Comparison of ENCODE assay signal across 7 cellular contexts in the genomic region with DNA sequence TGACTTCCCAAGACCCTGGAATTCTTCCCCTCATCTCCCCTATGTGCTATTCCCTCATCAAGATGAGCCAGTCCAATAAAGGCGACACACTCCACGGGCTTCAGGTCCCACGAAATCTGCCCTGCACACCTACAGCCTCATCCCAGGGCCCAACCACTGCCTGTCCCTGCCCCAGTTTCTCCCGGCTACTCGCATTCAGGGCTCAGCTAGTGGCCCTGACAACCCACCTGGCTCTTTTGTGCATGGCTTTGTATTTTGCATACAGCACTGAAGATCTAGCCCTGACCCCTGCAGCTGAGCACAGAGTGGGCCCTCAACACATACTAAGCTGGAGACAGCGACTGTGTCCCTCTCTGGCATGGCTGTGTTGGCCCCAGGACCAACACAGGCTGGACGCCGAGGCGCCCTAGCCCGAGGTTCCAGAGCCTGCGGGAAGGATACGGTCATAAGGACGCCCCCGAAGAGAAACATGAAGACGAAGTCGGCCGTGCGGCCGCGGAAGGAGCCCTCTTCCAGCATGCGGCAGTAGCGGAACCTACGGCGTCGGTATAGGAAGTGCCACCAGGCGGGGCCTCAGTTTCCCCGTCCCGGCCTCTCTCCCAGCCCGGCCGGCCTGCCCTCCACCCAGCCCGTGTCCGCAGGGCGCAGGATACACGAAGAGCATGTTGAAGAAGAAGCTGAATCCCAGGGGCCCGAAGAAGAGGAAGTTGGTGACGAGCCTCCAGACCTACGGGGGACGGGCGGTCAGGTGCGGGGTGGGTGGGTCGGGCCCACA. TPM values are rescaled to one million over a fixed set of nuclear protein-coding genes. Genes with fewer than 3 reads are reported as not detected.
DNase-seq lines count a peak whose midpoint lies in the region; ATAC-seq lines count a peak whose summit lies in the region.

No MANE protein-coding gene starts in this region.

- H3K27ac ChIP-seq in caudate nucleus (ENCODE audit: low read depth, low read length), result no peak overlapping the region

- DNase-seq in activated T-helper 2 cell treated with anti-CD3 and anti-CD28 coated beads, Interferon-gamma antibody, Interleukin-2, Interleukin-4, amounts not matched to agents 10 μg/mL and 5 μg/mL and 100 μg/mL, durations not matched to agents 14 hours and 24 hours and 36 hours (ENCODE audit: low spot score), result no peak
- DNase-seq in caudate nucleus (lab: John Stamatoyannopoulos, UW) (no peak), superior temporal gyrus (ENCODE audit: extremely low spot score) (no peak)

- no peaks in the 10 kb centered on the region for H3K9me3 Mint-ChIP-seq in activated T-helper 2 cell treated with anti-CD3 and anti-CD28 coated beads, Interferon-gamma antibody, Interleukin-2, Interleukin-4, amounts not matched to agents 10 μg/mL and 5 μg/mL and 100 μg/mL, durations not matched to agents 14 hours and 24 hours and 36 hours

- peaks cover 2% of the 10 kb centered on the region for H3K27me3 Mint-ChIP-seq in activated T-helper 2 cell treated with anti-CD3 and anti-CD28 coated beads, Interferon-gamma antibody, Interleukin-2, Interleukin-4, amounts not matched to agents 10 μg/mL and 5 μg/mL and 100 μg/mL, durations not matched to agents 14 hours and 24 hours and 36 hours (ENCODE audit: low read depth)

- ATAC-seq in GM18508 (IDR thresholded peaks at IDR 0.05; ENCODE audit: insufficient read depth, unreplicated experiment) (peak; percentile 1), HG02981 (IDR thresholded peaks at IDR 0.05; ENCODE audit: unreplicated experiment) (peak; percentile 8), HG02798 (IDR thresholded peaks at IDR 0.05; ENCODE audit: poor library complexity, unreplicated experiment) (no peak)

- peaks cover 17% of the 10 kb centered on the region for H3K36me3 Mint-ChIP-seq in activated T-helper 2 cell treated with anti-CD3 and anti-CD28 coated beads, Interferon-gamma antibody, Interleukin-2, Interleukin-4, amounts not matched to agents 10 μg/mL and 5 μg/mL and 100 μg/mL, durations not matched to agents 14 hours and 24 hours and 36 hours (ENCODE audit: low read depth)

- H3K9me3 ChIP-seq in mononuclear cell (ENCODE audit: low read depth, low read length), result no peaks in the 10 kb centered on the region

- intact Hi-C loops in activated T-helper 2 cell treated with anti-CD3 and anti-CD28 coated beads, Interferon-gamma antibody, Interleukin-2, Interleukin-4, amounts not matched to agents 10 μg/mL and 5 μg/mL and 100 μg/mL, durations not matched to agents 14 hours and 24 hours and 36 hours (cut with micrococcal nuclease), result loop anchor here (2.0 to 5.0 kb wide), 4 partner anchors 19 to 211 kb away; a partner anchor contains a TSS

- H3K4me1 Mint-ChIP-seq in activated T-helper 2 cell treated with anti-CD3 and anti-CD28 coated beads, Interferon-gamma antibody, Interleukin-2, Interleukin-4, amounts not matched to agents 10 μg/mL and 5 μg/mL and 100 μg/mL, durations not matched to agents 14 hours and 24 hours and 36 hours (ENCODE audit: low read depth), result peaks cover 17% of the 10 kb centered on the region

- H3K27ac Mint-ChIP-seq in activated T-helper 2 cell treated with anti-CD3 and anti-CD28 coated beads, Interferon-gamma antibody, Interleukin-2, Interleukin-4, amounts not matched to agents 10 μg/mL and 5 μg/mL and 100 μg/mL, durations not matched to agents 14 hours and 24 hours and 36 hours, result peak overlapping the region; percentile 91

- H3K27me3 ChIP-seq in mononuclear cell (ENCODE audit: insufficient read depth, low read length), result no peaks in the 10 kb centered on the region

- H3K4me3 ChIP-seq in mononuclear cell (ENCODE audit: low read length), result peak overlapping the region; percentile 43

- peak overlapping the region; percentile 95 for H3K4me3 Mint-ChIP-seq in activated T-helper 2 cell treated with anti-CD3 and anti-CD28 coated beads, Interferon-gamma antibody, Interleukin-2, Interleukin-4, amounts not matched to agents 10 μg/mL and 5 μg/mL and 100 μg/mL, durations not matched to agents 14 hours and 24 hours and 36 hours (ENCODE audit: low read depth)

- H3K4me1 ChIP-seq in mononuclear cell (ENCODE audit: insufficient read depth, low read length), result peaks cover 23% of the 10 kb centered on the region

RNA-seq across cellular contexts. Expression of a gene that starts 0.7 kb away (rescaled TPM):
- 10.3 TPM in 2 replicates for total RNA-seq in activated T-helper 2 cell treated with anti-CD3 and anti-CD28 coated beads, Interferon-gamma antibody, Interleukin-2, Interleukin-4, amounts not matched to agents 10 μg/mL and 5 μg/mL and 100 μg/mL, durations not matched to agents 14 hours and 24 hours and 36 hours
- 1.7 TPM for total RNA-seq in mononuclear cell

RNA-seq across cellular contexts. Expression of a gene that starts 19.6 kb away (rescaled TPM):
- 9.4 and 9.6 TPM in 2 replicates for total RNA-seq in activated T-helper 2 cell treated with anti-CD3 and anti-CD28 coated beads, Interferon-gamma antibody, Interleukin-2, Interleukin-4, amounts not matched to agents 10 μg/mL and 5 μg/mL and 100 μg/mL, durations not matched to agents 14 hours and 24 hours and 36 hours
- total RNA-seq in mononuclear cell, result 7.9 TPM

RNA-seq across cellular contexts. Expression of a gene that starts 51.3 kb away (rescaled TPM):
- 94.1 and 96.4 TPM in 2 replicates for total RNA-seq in activated T-helper 2 cell treated with anti-CD3 and anti-CD28 coated beads, Interferon-gamma antibody, Interleukin-2, Interleukin-4, amounts not matched to agents 10 μg/mL and 5 μg/mL and 100 μg/mL, durations not matched to agents 14 hours and 24 hours and 36 hours
- total RNA-seq in mononuclear cell, result 31.8 TPM

RNA-seq across cellular contexts. Expression of a gene that starts 56.1 kb away (rescaled TPM):
- total RNA-seq in activated T-helper 2 cell treated with anti-CD3 and anti-CD28 coated beads, Interferon-gamma antibody, Interleukin-2, Interleukin-4, amounts not matched to agents 10 μg/mL and 5 μg/mL and 100 μg/mL, durations not matched to agents 14 hours and 24 hours and 36 hours, result 1,309 and 1,313 TPM in 2 replicates
- 66.7 TPM for total RNA-seq in mononuclear cell
